In genomic region chr12:20099395-20099976, GRCh38 we compare ENCODE assay signal across 17 cellular contexts.
A peak's percentile ranks its signal among the peaks of the same experiment; 100 is the strongest.
DNase-seq lines count a peak whose midpoint lies in the region; ATAC-seq, FAIRE-seq and TF ChIP-seq lines count a peak whose summit lies in the region.
"Had no signal": no experiment of that assay in that cellular context is flagged by ENCODE, and none has a peak within 500 bp of the region (broad histone marks: within the 10 kb centered on the region; RNA-seq: fewer than 3 reads in every experiment).

No MANE protein-coding gene starts in this region.

- 0 out of 2 replicates have a peak overlapping the region, but pooled peaks have one; percentile 8 for H3K18ac ChIP-seq in IMR-90 (ENCODE audit: low read depth, low read length)
- H3K18ac ChIP-seq in H1 (ENCODE audit: extremely low read depth, low read length), result no peak overlapping the region; the same call in 1 of the 2 replicates

- H4K8ac ChIP-seq in IMR-90 (ENCODE audit: low read depth in 2 of 2, low read length in 2 of 2) (no peak overlapping the region), H1 (ENCODE audit: extremely low read depth, insufficient read depth, low read length) (no peak overlapping the region)

- no peak overlapping the region for H3K27ac ChIP-seq in IMR-90 (ENCODE audit: insufficient read depth, low read length)
- no peak overlapping the region for H3K27ac ChIP-seq in H1 (ENCODE audit: low read depth, low read length)
- peak overlapping the region; percentile 32 to 68 for H3K27ac ChIP-seq in aorta (ENCODE audit: low read depth in 1 of 2, low read length in 2 of 2)
- H3K27ac ChIP-seq: HL-60 had no signal

- no peak overlapping the region for H2BK5ac ChIP-seq in IMR-90 (ENCODE audit: low read depth, low read length, poor library complexity, severe bottlenecking)
- no peak overlapping the region for H2BK5ac ChIP-seq in H1 (ENCODE audit: low read depth, low read length)

- H3K27me3 ChIP-seq in IMR-90 (ENCODE audit: control insufficient read depth, insufficient read depth, low read length) (no peaks in the 10 kb centered on the region), H1 (replicated peaks in 1 of 4; ENCODE audit: control insufficient read depth in 3 of 4, extremely low read depth in 1 of 4, insufficient read depth in 3 of 4, low read length in 3 of 4) (no peaks in the 10 kb centered on the region), aorta (ENCODE audit: control insufficient read depth in 1 of 2, insufficient read depth in 2 of 2, low read length in 1 of 2) (no peaks in the 10 kb centered on the region)
- H3K27me3 ChIP-seq: BE2C had no signal

- ATAC-seq in IMR-90 (ENCODE audit: low read depth) (no peak), aorta (ENCODE audit: low FRiP score) (no peak)
- ATAC-seq: CD8-positive, alpha-beta T cell had no signal

- H3K9me3 ChIP-seq in IMR-90 (ENCODE audit: control insufficient read depth, insufficient read depth, low read length), result no peaks in the 10 kb centered on the region
- peaks cover 8 to 12% of the 10 kb centered on the region in 2 experiments; a peak in 2 of 4 replicates for H3K9me3 ChIP-seq in H1 (ENCODE audit: insufficient read depth in 2 of 2, low read depth in 1 of 2, low read length in 1 of 2)
- H3K9me3 ChIP-seq in aorta (ENCODE audit: control insufficient read depth, low read length), result no peaks in the 10 kb centered on the region
- H3K9me3 ChIP-seq: BE2C had no signal

- dilution Hi-C loops in IMR-90 (cut with HindIII; ENCODE audit: low sequenced_read_pairs, unreplicated experiment), result no loop called here

- 93% methylated on average over 2 of the region's 5 CpGs; no CpG with 5 or more reads in 1 of the 2 experiments for WGBS in IMR-90 (ENCODE audit: extremely low coverage in 2 of 2, insufficient read length in 1 of 2), 2 experiments
- 74% methylated on average over 5 of the region's 5 CpGs; no CpG with 5 or more reads in 1 of the 2 experiments for WGBS in H1 (ENCODE audit: extremely low coverage in 1 of 2, insufficient coverage in 1 of 2, insufficient read length in 1 of 2, insufficient replicate concordance in 2 of 2, low coverage in 1 of 2, low lambda C conversion rate in 2 of 2, missing lambda C conversion rate in 1 of 2), 2 experiments
- 74 to 78% methylated on average over 5 of the region's 5 CpGs for whole genome bisulfite sequencing in aorta, 2 donors

- H3K4me3 ChIP-seq in IMR-90 (ENCODE audit: insufficient read depth, low read depth, low read length), result no peak overlapping the region
- H3K4me3 ChIP-seq in H1 (ENCODE audit: extremely low read depth in 1 of 4, insufficient read depth in 2 of 4, low read depth in 3 of 4, low read length in 4 of 4), result no peak overlapping the region
- no peak overlapping the region for H3K4me3 ChIP-seq in aorta (ENCODE audit: low read length in 2 of 2)

- POLR2A ChIA-PET in IMR-90 (lab: Charles Lee; ENCODE audit: unreplicated experiment), result no interaction called here
- POLR2A ChIA-PET in H1 (lab: Charles Lee; ENCODE audit: partially characterized antibody), result no interaction called here

- H3K23ac ChIP-seq in IMR-90 (ENCODE audit: low read depth, low read length) (no peak overlapping the region), H1 (ENCODE audit: insufficient read length) (no peak overlapping the region)

- H3K23me2 ChIP-seq in H1 (ENCODE audit: low read depth, low read length), result no peaks in the 10 kb centered on the region

- H3K4ac ChIP-seq in IMR-90 (ENCODE audit: low read depth, low read length), result no peak overlapping the region
- no peak overlapping the region for H3K4ac ChIP-seq in H1 (replicated peaks; ENCODE audit: insufficient read length, low read depth, low read length)

- CTCF ChIA-PET in IMR-90 (lab: Yijun Ruan, JAX), result no interaction called here
- CTCF ChIA-PET in H1 (lab: Charles Lee; ENCODE audit: partially characterized antibody), result interaction anchor here (0.7 kb wide), 1 partner anchor 29 kb away, joined by 3 read pairs; no protein-coding TSS in a partner anchor

- peaks cover 7% of the 10 kb centered on the region; the same call in 1 of the 2 replicates for H3K9me1 ChIP-seq in IMR-90 (ENCODE audit: insufficient read depth, low read length)

- H3K4me1 ChIP-seq in IMR-90 (ENCODE audit: control insufficient read depth, insufficient read depth, low read length) (peaks cover 9% of the 10 kb centered on the region), H1 (replicated peaks in 1 of 4; ENCODE audit: control insufficient read depth in 3 of 4, insufficient read depth in 4 of 4, low read length in 3 of 4) (peaks cover 0 to 4% (median 0%) of the 10 kb centered on the region in 4 experiments; a peak in 2 of 7 replicates), aorta (ENCODE audit: control insufficient read depth in 1 of 2, insufficient read depth in 2 of 2, low read length in 2 of 2) (no peaks in the 10 kb centered on the region)
- H3K4me1 ChIP-seq: BE2C had no signal

- intact Hi-C loops in IMR-90 (cut with micrococcal nuclease) (no loop called here), aorta (cut with DNase I) (loop anchor here in 1 of 2 donors (5.0 kb wide), 1 partner anchor 47 kb away; no protein-coding TSS in a partner anchor)

- H3K14ac ChIP-seq in IMR-90 (replicated peaks; ENCODE audit: low read depth, low read length) (no peak overlapping the region), H1 (ENCODE audit: insufficient read length) (no peak overlapping the region)

- BruUV-seq in IMR-90 (replicated peaks; lab: Mats Ljungman, UMichigan), result no TSS peak

- H2AK9ac ChIP-seq in IMR-90 (replicated peaks; ENCODE audit: low read depth, low read length, poor library complexity), result no peak overlapping the region

- H3K79me2 ChIP-seq in H1 (ENCODE audit: control insufficient read depth in 1 of 2, insufficient read depth in 2 of 2, low read length in 2 of 2), result no peaks in the 10 kb centered on the region

- TF ChIP-seq CTCF in IMR-90 (conservative IDR thresholded peaks at IDR 0.05; ENCODE audit: low read depth, low read length), result no peak
- TF ChIP-seq CTCF in H1 (IDR thresholded peaks at IDR 0.05; ENCODE audit: control extremely low read depth in 1 of 3, insufficient read depth in 1 of 3, low read depth in 1 of 3, low read length in 3 of 3), result no peak

- no peak overlapping the region for H3K56ac ChIP-seq in IMR-90 (ENCODE audit: extremely low read depth, insufficient read depth, low read length)
- no peak overlapping the region for H3K56ac ChIP-seq in H1 (replicated peaks; ENCODE audit: insufficient read length, low read depth, low read length)

- no peak overlapping the region for H2AFZ ChIP-seq in IMR-90 (replicated peaks; ENCODE audit: low read length, poor library complexity)
- H2AFZ ChIP-seq in H1 (ENCODE audit: low read length), result 0 out of 2 replicates have a peak overlapping the region, but pooled peaks have one; percentile 1

- H3K4me2 ChIP-seq in IMR-90 (ENCODE audit: low read depth, low read length), result no peak overlapping the region
- H3K4me2 ChIP-seq in H1 (ENCODE audit: insufficient read depth in 1 of 2, low read depth in 2 of 2, low read length in 2 of 2), result 0 out of 4 replicates have a peak overlapping the region, but pooled peaks of 1 of the 2 experiments have one; percentile 9

- TF ChIP-seq RAD21 in IMR-90 (IDR thresholded peaks at IDR 0.05; ENCODE audit: low read length), result no peak
- no peak for TF ChIP-seq RAD21 in H1 (IDR thresholded peaks at IDR 0.05 in 1 of 2, conservative IDR thresholded peaks at IDR 0.05 in 1 of 2; ENCODE audit: low read depth in 2 of 2, low read length in 2 of 2)

- in situ Hi-C loops in IMR-90 (cut with MboI; ENCODE audit: low sequenced_read_pairs), result no loop called here
- in situ Hi-C loops in ACHN (cut with HindIII; ENCODE audit: low pct_ligation_motif_present, low pct_unique_long_range_greater_than_20kb, low sequenced_read_pairs), result no loop called here

- no peaks in the 10 kb centered on the region for H3K36me3 ChIP-seq in IMR-90 (ENCODE audit: control insufficient read depth, insufficient read depth, low read length)
- H3K36me3 ChIP-seq in H1 (ENCODE audit: control insufficient read depth in 2 of 4, insufficient read depth in 4 of 4, low read length in 3 of 4), result no peaks in the 10 kb centered on the region
- H3K36me3 ChIP-seq in aorta (ENCODE audit: control insufficient read depth in 1 of 2, insufficient read depth in 2 of 2, low read length in 1 of 2), result no peaks in the 10 kb centered on the region
- H3K36me3 ChIP-seq: BE2C had no signal

- H2BK120ac ChIP-seq in IMR-90 (ENCODE audit: low read depth, low read length) (no peak overlapping the region), H1 (replicated peaks; ENCODE audit: low read depth, low read length) (no peak overlapping the region)

- H3K79me1 ChIP-seq in IMR-90 (ENCODE audit: low read depth in 1 of 2, low read length in 2 of 2), result no peaks in the 10 kb centered on the region
- H3K79me1 ChIP-seq in H1 (ENCODE audit: low read depth, low read length), result no peaks in the 10 kb centered on the region

- no peak overlapping the region for H4K91ac ChIP-seq in IMR-90 (ENCODE audit: insufficient read depth, low read depth, low read length)
- H4K91ac ChIP-seq in H1 (replicated peaks; ENCODE audit: insufficient read length, low read length), result no peak overlapping the region

- H2AK5ac ChIP-seq in IMR-90 (ENCODE audit: low read depth, low read length), result no peak overlapping the region
- H2AK5ac ChIP-seq in H1 (ENCODE audit: low read depth, low read length), result no peak overlapping the region

- H3K9ac ChIP-seq in IMR-90 (ENCODE audit: low read depth, low read length), result no peak overlapping the region
- H3K9ac ChIP-seq in H1 (replicated peaks in 1 of 4; ENCODE audit: extremely low read depth in 1 of 4, low read depth in 3 of 4, low read length in 3 of 4), result no peak overlapping the region; a peak in 1 of 7 replicates

- H2BK12ac ChIP-seq in H1 (ENCODE audit: low read depth, low read length), result no peak overlapping the region

- H2BK20ac ChIP-seq in IMR-90 (ENCODE audit: low read depth, low read length) (no peak overlapping the region), H1 (ENCODE audit: low read length) (no peak overlapping the region)

- H4K20me1 ChIP-seq in IMR-90 (ENCODE audit: insufficient read depth, low read length) (no peaks in the 10 kb centered on the region), H1 (replicated peaks in 1 of 2; ENCODE audit: control insufficient read depth in 1 of 2, insufficient read depth in 2 of 2, low read length in 2 of 2) (no peaks in the 10 kb centered on the region)

- DNase-seq in IMR-90, result no peak
- peak; percentile 76 for DNase-seq in NCI-H748 (lab: John Stamatoyannopoulos, UW; ENCODE audit: unreplicated experiment)
- no peak for DNase-seq in H1 (ENCODE audit: low read depth in 1 of 2, low spot score in 2 of 2)
- no peak for DNase-seq in aorta
- no peak for DNase-seq in ACHN
- DNase-seq in C1 segment of cervical spinal cord (lab: John Stamatoyannopoulos, UW), result no peak
- no peak for DNase-seq in NCI-H774 (lab: John Stamatoyannopoulos, UW)
- DNase-seq: BE2C; CD8-positive, alpha-beta T cell; KG1; NCI-H1092; NCI-H187; NCI-H2171 treated with DMSO at 0.1 percent for 48 hours; NCI-H510A treated with DMSO at 0.1 percent for 48 hours; OCI-M1; RPMI8226 had no signal

- peak in 1 of 2 experiments; percentile 4; a peak in 1 of 3 replicates for TF ChIP-seq EP300 in H1 (IDR thresholded peaks at IDR 0.05; ENCODE audit: borderline replicate concordance in 1 of 2, low read depth in 2 of 2, low read length in 2 of 2)

- FAIRE-seq in H1 (lab: Jason Lieb, UNC), result no peak

- H4K5ac ChIP-seq in IMR-90 (ENCODE audit: low read depth, low read length) (no peak overlapping the region), H1 (ENCODE audit: insufficient read length, low read depth, low read length) (no peak overlapping the region)

- H2BK15ac ChIP-seq in IMR-90 (ENCODE audit: low read depth, low read length) (no peak overlapping the region), H1 (ENCODE audit: low read length) (no peak overlapping the region)

- no peak for TF ChIP-seq POLR2A in IMR-90 (IDR thresholded peaks at IDR 0.05; ENCODE audit: low read depth, low read length)
- no peak for TF ChIP-seq POLR2A in H1 (IDR thresholded peaks at IDR 0.05; ENCODE audit: control extremely low read depth in 1 of 2, low read depth in 2 of 2, low read length in 2 of 2)

Comparison
In these comparisons a context has a peak if more than half of its experiments do, and no peak if none do; other contexts are left out.
1. H3K27ac ChIP-seq: peak in aorta (2 of 2); none in IMR-90 (single experiment) and H1 (single experiment).